ENCODE assay signal across 10 cellular contexts in genomic region chr21:20443558-20444155, GRCh38.
DNase-seq lines count a peak whose midpoint lies in the region; ATAC-seq and TF ChIP-seq lines count a peak whose summit lies in the region.
"Had no signal": no experiment of that assay in that cellular context is flagged by ENCODE, and none has a peak within 500 bp of the region (broad histone marks: within the 10 kb centered on the region; RNA-seq: fewer than 3 reads in every experiment).

No MANE protein-coding gene starts in this region.

- no peak for TF ChIP-seq CTCF in coronary artery (IDR thresholded peaks at IDR 0.05)

- H3K27ac ChIP-seq in coronary artery: no peak overlapping the region
- H3K27ac ChIP-seq: skin epidermis had no signal

- no peak for ATAC-seq in GM18505 (IDR thresholded peaks at IDR 0.05; ENCODE audit: unreplicated experiment)

- POLR2A ChIA-PET in HEK293T (lab: Yijun Ruan, JAX): no interaction called here

- peak; percentile 3 for DNase-seq in DMS53 treated with DMSO at 0.1 percent for 48 hours (lab: John Stamatoyannopoulos, UW; ENCODE audit: unreplicated experiment)
- peak; percentile 17 for DNase-seq in HEK293T (ENCODE audit: extremely low spot score)
- DNase-seq in SK-MEL-5 (ENCODE audit: low read depth, low spot score): peak; percentile 43
- peak; percentile 11 for DNase-seq in kidney tubule cell (ENCODE audit: low spot score)
- no peak for DNase-seq in amniotic stem cell (lab: John Stamatoyannopoulos, UW)
- DNase-seq in coronary artery (ENCODE audit: low spot score): no peak
- DNase-seq in stimulated activated CD8-positive, alpha-beta memory T cell treated with anti-CD3 and anti-CD28 coated beads, Interleukin-4, amount 100 ng/mL, for 48 hours: no peak
- DNase-seq: activated naive CD8-positive, alpha-beta T cell treated with anti-CD3 and anti-CD28 coated beads for 36 hours had no signal

- in situ Hi-C loops in SK-MEL-5 (cut with HindIII; ENCODE audit: low pct_unique_long_range_greater_than_20kb, low sequenced_read_pairs): no loop called here

- CTCF ChIA-PET in HEK293T (lab: Yijun Ruan, JAX): interaction anchor here (0.6 to 1.4 kb wide), 5 partner anchors 8 to 1119 kb away, joined by 3 to 4 read pairs (median 3); no protein-coding TSS in a partner anchor

- no peak overlapping the region for H3K4me3 ChIP-seq in coronary artery
- H3K4me3 ChIP-seq: skin epidermis had no signal

- TF ChIP-seq POLR2A in GM18505 (IDR thresholded peaks at IDR 0.05; ENCODE audit: borderline replicate concordance, extremely low read depth, insufficient read depth, insufficient read length): no peak

TF ChIP-seq in HEK293T, 16 proteins besides CTCF, POLR2A, EP300 and RAD21:
- no peak for TF ChIP-seq BHLHE40 (IDR thresholded peaks at IDR 0.05; ENCODE audit: borderline replicate concordance)
- TF ChIP-seq ZNF384 (IDR thresholded peaks at IDR 0.05): no peak
- no peak for TF ChIP-seq SUZ12 (IDR thresholded peaks at IDR 0.05)
- TF ChIP-seq FOXK2 (IDR thresholded peaks at IDR 0.05): no peak
- TF ChIP-seq L3MBTL2 (conservative IDR thresholded peaks at IDR 0.05): no peak
- no peak for TF ChIP-seq CTBP1 (IDR thresholded peaks at IDR 0.05; ENCODE audit: borderline replicate concordance)
- no peak for TF ChIP-seq SP1 (IDR thresholded peaks at IDR 0.05)
- no peak for TF ChIP-seq LEF1 (IDR thresholded peaks at IDR 0.05; ENCODE audit: borderline replicate concordance)
- TF ChIP-seq TARDBP (IDR thresholded peaks at IDR 0.05): no peak
- TF ChIP-seq ARNT (IDR thresholded peaks at IDR 0.05): no peak
- TF ChIP-seq NFRKB (IDR thresholded peaks at IDR 0.05): no peak
- TF ChIP-seq FOXA1 (IDR thresholded peaks at IDR 0.05): no peak
- TF ChIP-seq ELF4 (IDR thresholded peaks at IDR 0.05): no peak
- TF ChIP-seq, protein P1, sequence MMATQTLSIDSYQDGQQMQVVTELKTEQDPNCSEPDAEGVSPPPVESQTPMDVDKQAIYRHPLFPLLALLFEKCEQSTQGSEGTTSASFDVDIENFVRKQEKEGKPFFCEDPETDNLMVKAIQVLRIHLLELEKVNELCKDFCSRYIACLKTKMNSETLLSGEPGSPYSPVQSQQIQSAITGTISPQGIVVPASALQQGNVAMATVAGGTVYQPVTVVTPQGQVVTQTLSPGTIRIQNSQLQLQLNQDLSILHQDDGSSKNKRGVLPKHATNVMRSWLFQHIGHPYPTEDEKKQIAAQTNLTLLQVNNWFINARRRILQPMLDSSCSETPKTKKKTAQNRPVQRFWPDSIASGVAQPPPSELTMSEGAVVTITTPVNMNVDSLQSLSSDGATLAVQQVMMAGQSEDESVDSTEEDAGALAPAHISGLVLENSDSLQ (IDR thresholded peaks at IDR 0.05): no peak
- no peak for TF ChIP-seq HDGF (IDR thresholded peaks at IDR 0.05; ENCODE audit: borderline replicate concordance)
- no peak for TF ChIP-seq FOXM1 (IDR thresholded peaks at IDR 0.05; ENCODE audit: borderline replicate concordance)

Comparison
In these comparisons a context has a peak if more than half of its experiments do, and no peak if none do; other contexts are left out.
1. DNase-seq: peak in DMS53 treated with DMSO at 0.1 percent for 48 hours (single experiment), HEK293T (single experiment), SK-MEL-5 (single experiment) and kidney tubule cell (single experiment); none in amniotic stem cell (single experiment), coronary artery (single experiment) and stimulated activated CD8-positive, alpha-beta memory T cell treated with anti-CD3 and anti-CD28 coated beads, Interleukin-4, amount 100 ng/mL, for 48 hours (single experiment).